27 cellular contexts compared by ENCODE assay signal in the genomic region with DNA sequence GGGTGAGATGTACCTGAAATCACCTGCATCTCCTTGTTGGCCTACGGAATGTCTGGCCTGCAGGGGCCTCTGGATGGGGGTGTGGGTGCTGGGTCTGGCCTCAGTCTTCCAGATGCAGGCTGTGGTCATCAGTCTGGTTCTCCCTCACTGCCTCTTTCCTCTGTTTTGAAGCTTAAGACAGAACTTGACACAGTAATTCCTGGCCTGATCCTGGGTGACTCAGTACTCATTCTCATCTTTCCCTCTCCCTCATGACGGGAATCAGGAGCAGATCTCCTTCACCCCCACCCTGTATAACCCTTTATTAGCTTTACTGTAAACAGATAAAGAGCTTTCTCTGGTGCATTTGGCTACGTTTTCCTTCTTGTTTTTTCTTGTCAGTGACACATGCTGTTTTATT.
"Had no signal": no experiment of that assay in that cellular context is flagged by ENCODE, and none has a peak within 500 bp of the region (broad histone marks: within the 10 kb centered on the region; RNA-seq: fewer than 3 reads in every experiment).

No MANE protein-coding gene starts in this region.

- H3K4me3 ChIP-seq: breast epithelium, coronary artery, dorsolateral prefrontal cortex, esophagus muscularis mucosa, gastrocnemius medialis had no signal

- ATAC-seq: activated CD4-positive, CD25-positive, alpha-beta regulatory T cell treated with anti-CD3 and anti-CD28 coated beads, Interleukin-2, amount 50 U/mL, for 24 hours; activated CD8-positive, alpha-beta T cell treated with anti-CD3 and anti-CD28 coated beads for 36 hours; activated T-cell treated with anti-CD3 and anti-CD28 coated beads, Interleukin-2, amount 50 U/mL, for 4 hours; activated T-helper 17 cell treated with anti-CD3 and anti-CD28 coated beads, Interleukin-2, amount 50 U/mL, for 72 hours; foreskin keratinocyte; gastrocnemius medialis had no signal

- H3K27ac ChIP-seq: breast epithelium, coronary artery, dorsolateral prefrontal cortex, esophagus muscularis mucosa, foreskin keratinocyte, gastrocnemius medialis, WERI-Rb-1 had no signal

- DNase-seq: activated B cell treated with CpG ODN at 0.5 μM for 24 hours; activated CD4-positive, alpha-beta T cell treated with anti-CD3 and anti-CD28 coated beads for 48 hours; activated CD4-positive, alpha-beta T cell treated with anti-CD3 and anti-CD28 coated beads, Interleukin-2, amount 50 U/mL, for 1 hour; activated CD4-positive, alpha-beta T cell treated with anti-CD3 and anti-CD28 coated beads, Interleukin-2, amount 50 U/mL, for 48 hours; activated CD8-positive, alpha-beta memory T cell treated with anti-CD3 and anti-CD28 coated beads for 24 hours; activated CD8-positive, alpha-beta T cell treated with anti-CD3 and anti-CD28 coated beads for 36 hours; activated effector memory CD4-positive, alpha-beta T cell treated with Interleukin-2 at 50 U/mL for 16 hours; activated gamma-delta T cell treated with Interleukin-2 at 50 U/mL for 16 hours; activated naive CD4-positive, alpha-beta T cell treated with anti-CD3 and anti-CD28 coated beads, Interleukin-2, amount 50 U/mL, for 16 hours; activated naive CD4-positive, alpha-beta T cell treated with Interleukin-2 at 50 U/mL for 16 hours; activated T-cell treated with anti-CD3 and anti-CD28 coated beads, Interleukin-2, amount 50 U/mL, for 4 hours; amniotic stem cell; anterior cingulate cortex; dorsolateral prefrontal cortex; effector memory CD4-positive, alpha-beta T cell; endodermal cell; erythroblast; foreskin keratinocyte; gastrocnemius medialis; glutamatergic neuron; T1000; WERI-Rb-1 had no signal

- H3K4me1 ChIP-seq: breast epithelium, esophagus muscularis mucosa, foreskin keratinocyte, gastrocnemius medialis had no signal

- H3K36me3 ChIP-seq: breast epithelium, esophagus muscularis mucosa, gastrocnemius medialis, WERI-Rb-1 had no signal

- H3K9me3 ChIP-seq: breast epithelium, esophagus muscularis mucosa, gastrocnemius medialis had no signal

- H3K27me3 ChIP-seq: breast epithelium, esophagus muscularis mucosa, foreskin keratinocyte, gastrocnemius medialis had no signal
